In genomic region chr15:85973584-85974347, GRCh38 we compare ENCODE assay signal across 1 cellular context.
TF ChIP-seq lines count a peak whose summit lies in the region.

No MANE protein-coding gene starts in this region.

TF ChIP-seq in GM23338, 12 proteins besides CTCF, POLR2A, EP300 and RAD21 (continued from another document):
- TF ChIP-seq ZNF462 (CRISPR knock-in tag; IDR thresholded peaks at IDR 0.05) (no peak), EZH2phosphoT487 (IDR thresholded peaks at IDR 0.05; ENCODE audit: unreplicated experiment) (no peak)
